ENCODE assay signal across 16 cellular contexts in the genomic region with DNA sequence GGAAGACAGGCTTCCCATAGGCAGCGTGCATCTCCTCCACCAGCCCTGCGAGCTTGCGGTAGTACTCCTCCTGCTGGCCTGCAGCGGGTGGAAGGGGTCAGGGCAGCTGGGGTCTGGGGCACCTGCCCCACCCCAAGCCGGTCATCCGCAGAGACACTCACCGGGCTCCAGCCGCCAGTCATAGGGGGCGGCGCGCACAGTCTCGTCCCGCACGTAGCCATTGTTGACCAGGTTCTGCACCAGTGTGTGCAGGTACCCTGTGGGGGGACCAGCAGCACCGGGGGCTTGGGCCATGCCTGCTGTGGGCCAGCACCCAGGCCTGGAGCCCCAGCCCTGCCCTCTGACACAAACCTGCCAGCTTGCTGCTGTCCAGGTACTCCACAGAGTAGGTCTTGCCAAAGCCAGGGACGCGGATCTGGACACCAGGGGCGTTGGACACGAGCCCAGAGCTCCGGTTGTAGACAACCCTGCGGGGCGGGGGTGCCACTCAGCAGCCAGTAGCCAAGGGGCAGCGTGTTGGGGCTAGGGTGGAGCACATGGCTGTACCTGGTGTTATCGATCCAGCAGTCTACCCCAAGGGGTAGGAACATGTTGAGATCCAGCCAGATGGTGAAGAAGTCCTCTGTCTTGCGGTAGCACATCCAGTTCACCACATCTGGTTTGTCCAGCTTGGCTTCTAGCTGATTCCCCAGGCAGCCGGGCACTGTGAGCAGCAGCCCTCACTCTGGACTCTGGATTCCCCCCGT. TPM values are rescaled to one million over a fixed set of nuclear protein-coding genes. Genes with fewer than 3 reads are reported as not detected.
DNase-seq lines count a peak whose midpoint lies in the region; FAIRE-seq and TF ChIP-seq lines count a peak whose summit lies in the region.
"Had no signal": no experiment of that assay in that cellular context is flagged by ENCODE, and none has a peak within 500 bp of the region (broad histone marks: within the 10 kb centered on the region; RNA-seq: fewer than 3 reads in every experiment).

No MANE protein-coding gene starts in this region.

- POLR2A ChIA-PET in SK-N-SH (lab: Yijun Ruan, JAX), result interaction anchor here (1.0 to 1.6 kb wide), 2 partner anchors 9 to 54 kb away, joined by 3 to 4 read pairs; no protein-coding TSS in a partner anchor

- intact Hi-C loops in sigmoid colon (cut with DNase I) (no loop called here), colonic mucosa (cut with DNase I) (no loop called here)

- no peak overlapping the region for H2AFZ ChIP-seq in SK-N-SH (ENCODE audit: low read depth)

- 76 to 91% methylated on average over 27 of the region's 27 CpGs for WGBS in sigmoid colon, 2 donors
- WGBS in SK-N-SH (ENCODE audit: low lambda C conversion rate), result 85% methylated on average over 6 of the region's 27 CpGs

- TF ChIP-seq EP300 in sigmoid colon (IDR thresholded peaks at IDR 0.05) (no peak), SK-N-SH (IDR thresholded peaks at IDR 0.05; ENCODE audit: borderline replicate concordance in 1 of 2, low read depth in 1 of 2, low read length in 1 of 2) (no peak)

- CTCF ChIA-PET in SK-N-SH (lab: Yijun Ruan, JAX), result interaction anchor here (0.5 to 28.1 kb wide), 21 partner anchors 8 to 1868 kb away, joined by 3 to 564 read pairs (median 5); a partner anchor contains a TSS

- TF ChIP-seq POLR2A in sigmoid colon (IDR thresholded peaks at IDR 0.05), result no peak

- H3K9me2 ChIP-seq in SK-N-SH, result no peaks in the 10 kb centered on the region

- peaks cover 22% of the 10 kb centered on the region for H3F3A ChIP-seq in SK-N-SH (replicated peaks; ENCODE audit: insufficient read depth)

- peaks cover 13% of the 10 kb centered on the region; the same call in 1 of the 2 replicates for H4K20me1 ChIP-seq in SK-N-SH (ENCODE audit: insufficient read depth)

- H3K4me2 ChIP-seq in SK-N-SH, result no peak overlapping the region

- FAIRE-seq in HTR-8/SVneo (lab: Jason Lieb, UNC), result peak; percentile 48
- FAIRE-seq in urothelium cell line (lab: Jason Lieb, UNC), result no peak
- FAIRE-seq: RCC 7860 had no signal

- peak overlapping the region; percentile 6 to 89 for H3K27ac ChIP-seq in coronary artery
- peak overlapping the region; percentile 70 to 85 (median 84) for H3K27ac ChIP-seq in sigmoid colon
- H3K27ac ChIP-seq in SK-N-SH (ENCODE audit: low read depth in 2 of 2, low read length in 1 of 2), result peak overlapping the region in 1 of 2 experiments; percentile 20; a peak in 1 of 4 replicates
- H3K27ac ChIP-seq in colonic mucosa, result no peak overlapping the region

- TF ChIP-seq RAD21 in SK-N-SH (IDR thresholded peaks at IDR 0.05; ENCODE audit: low read length), result no peak

- peaks cover 0 to 46% (median 38%) of the 10 kb centered on the region in 4 donors for H3K4me1 ChIP-seq in sigmoid colon
- peaks cover 0 to 22% of the 10 kb centered on the region in 2 experiments; a peak in 1 of 4 replicates for H3K4me1 ChIP-seq in SK-N-SH (ENCODE audit: control insufficient read depth in 1 of 2, insufficient read depth in 2 of 2, low read depth in 1 of 2, low read length in 1 of 2)
- H3K4me1 ChIP-seq in colonic mucosa, result no peaks in the 10 kb centered on the region

- no peak for TF ChIP-seq CTCF in coronary artery (IDR thresholded peaks at IDR 0.05)
- no peak for TF ChIP-seq CTCF in sigmoid colon (IDR thresholded peaks at IDR 0.05)
- TF ChIP-seq CTCF in SK-N-SH (IDR thresholded peaks at IDR 0.05), result no peak
- no peak for TF ChIP-seq CTCF in colonic mucosa (IDR thresholded peaks at IDR 0.05)

- H3K4me3 ChIP-seq in coronary artery, result no peak overlapping the region
- no peak overlapping the region for H3K4me3 ChIP-seq in sigmoid colon
- peak overlapping the region in 1 of 2 experiments; percentile 16; a peak in 1 of 4 replicates for H3K4me3 ChIP-seq in SK-N-SH (ENCODE audit: low read depth in 2 of 2, low read length in 1 of 2)
- no peak overlapping the region for H3K4me3 ChIP-seq in colonic mucosa

- no peaks in the 10 kb centered on the region for H3K9me3 ChIP-seq in sigmoid colon
- no peaks in the 10 kb centered on the region for H3K9me3 ChIP-seq in SK-N-SH
- H3K9me3 ChIP-seq in colonic mucosa, result no peaks in the 10 kb centered on the region

- peaks cover 16% of the 10 kb centered on the region; the same call in 1 of the 2 replicates for H3K79me2 ChIP-seq in SK-N-SH (ENCODE audit: insufficient read depth)

- H3K9ac ChIP-seq in SK-N-SH (no peak overlapping the region), colonic mucosa (ENCODE audit: low read depth in 2 of 2, low read length in 2 of 2) (no peak overlapping the region)

- no peak for DNase-seq in HTR-8/SVneo (ENCODE audit: insufficient read length, low spot score)
- DNase-seq in coronary artery (ENCODE audit: low spot score), result no peak
- no peak for DNase-seq in sigmoid colon
- DNase-seq in SK-N-SH, result no peak
- DNase-seq in colonic mucosa, result no peak
- DNase-seq in urothelium cell line (ENCODE audit: low spot score), result no peak
- DNase-seq: activated naive CD4-positive, alpha-beta T cell; midbrain; NCI-H446; stimulated activated naive CD4-positive, alpha-beta T cell treated with Interleukin-2 at 50 U/mL for 16 hours had no signal

- H3K36me3 ChIP-seq in sigmoid colon (peaks cover 26 to 66% (median 39%) of the 10 kb centered on the region in 4 donors), SK-N-SH (replicated peaks in 1 of 2; ENCODE audit: control insufficient read depth in 1 of 2, insufficient read depth in 2 of 2, low read length in 1 of 2) (peaks cover 12 to 54% of the 10 kb centered on the region in 2 experiments), colonic mucosa (peaks cover 4% of the 10 kb centered on the region)

- H3K27me3 ChIP-seq in sigmoid colon (no peaks in the 10 kb centered on the region), SK-N-SH (ENCODE audit: insufficient read depth) (no peaks in the 10 kb centered on the region), colonic mucosa (no peaks in the 10 kb centered on the region)

TF ChIP-seq in SK-N-SH, 30 proteins besides CTCF, POLR2A, EP300 and RAD21 (continues in another document):
- TF ChIP-seq, protein P1, sequence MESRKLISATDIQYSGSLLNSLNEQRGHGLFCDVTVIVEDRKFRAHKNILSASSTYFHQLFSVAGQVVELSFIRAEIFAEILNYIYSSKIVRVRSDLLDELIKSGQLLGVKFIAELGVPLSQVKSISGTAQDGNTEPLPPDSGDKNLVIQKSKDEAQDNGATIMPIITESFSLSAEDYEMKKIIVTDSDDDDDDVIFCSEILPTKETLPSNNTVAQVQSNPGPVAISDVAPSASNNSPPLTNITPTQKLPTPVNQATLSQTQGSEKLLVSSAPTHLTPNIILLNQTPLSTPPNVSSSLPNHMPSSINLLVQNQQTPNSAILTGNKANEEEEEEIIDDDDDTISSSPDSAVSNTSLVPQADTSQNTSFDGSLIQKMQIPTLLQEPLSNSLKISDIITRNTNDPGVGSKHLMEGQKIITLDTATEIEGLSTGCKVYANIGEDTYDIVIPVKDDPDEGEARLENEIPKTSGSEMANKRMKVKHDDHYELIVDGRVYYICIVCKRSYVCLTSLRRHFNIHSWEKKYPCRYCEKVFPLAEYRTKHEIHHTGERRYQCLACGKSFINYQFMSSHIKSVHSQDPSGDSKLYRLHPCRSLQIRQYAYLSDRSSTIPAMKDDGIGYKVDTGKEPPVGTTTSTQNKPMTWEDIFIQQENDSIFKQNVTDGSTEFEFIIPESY (IDR thresholded peaks at IDR 0.05; ENCODE audit: borderline replicate concordance, low read depth), result no peak
- TF ChIP-seq CHD2 (IDR thresholded peaks at IDR 0.05; ENCODE audit: low read length, partially characterized antibody), result no peak

RNA-seq across cellular contexts. Expression of a gene that starts 1.2 kb away (rescaled TPM):
- total RNA-seq in sigmoid colon (10 to 100 TPM; 10.4 to 31.0 (median 15.2) TPM), colonic mucosa (1 to 10 TPM; 3.4 to 3.6 TPM)
- polyA plus RNA-seq in sigmoid colon (1 to 10 TPM in 2 of 3 donors, under 1 TPM in 1; 0.60 to 5.5 (median 1.6) TPM), SK-N-SH (2012; rRNA removed) (11.1 and 14.4 TPM in 2 replicates)
- 1.7 and 3.1 TPM in 2 replicates for polyA plus RNA-seq in SK-N-SH (2012; cell fraction: cytosol; rRNA removed)
- polyA plus RNA-seq in SK-N-SH (2012; cell fraction: nucleus; rRNA removed), result 94.0 and 97.7 TPM in 2 replicates

RNA-seq across cellular contexts. Expression of a gene that starts 6.0 kb away (rescaled TPM):
- 10 to 100 TPM; 37.1 to 61.0 (median 42.5) TPM for total RNA-seq in sigmoid colon
- 100 to 1,000 TPM; 170 to 200 (median 183) TPM for polyA plus RNA-seq in sigmoid colon
- polyA plus RNA-seq in SK-N-SH (2012; rRNA removed), result 52.7 and 57.8 TPM in 2 replicates
- 28.1 and 38.0 TPM in 2 replicates for polyA plus RNA-seq in SK-N-SH (2012; cell fraction: cytosol; rRNA removed)
- 24.1 and 38.0 TPM in 2 replicates for polyA plus RNA-seq in SK-N-SH (2012; cell fraction: nucleus; rRNA removed)
- 100 to 1,000 TPM; 120 to 124 TPM for total RNA-seq in colonic mucosa

RNA-seq across cellular contexts. Expression of a gene that starts 11.0 kb away (rescaled TPM):
- total RNA-seq in sigmoid colon (1 to 10 TPM in 1 of 4 donors, under 1 TPM in 2, not detected in 1; 0.71 to 1.7 (median 0.82) TPM), colonic mucosa (1 to 10 TPM in 1 of 2 donors, under 1 TPM in 1; 0.64 to 2.2 TPM)
- polyA plus RNA-seq in sigmoid colon (1 to 10 TPM in 1 of 3 donors, not detected in 2; 2.1 TPM), SK-N-SH (2012; rRNA removed) (1.3 and 1.9 TPM in 2 replicates)
- polyA plus RNA-seq in SK-N-SH (2012; cell fraction: cytosol; rRNA removed), result 0.40 and 0.64 TPM in 2 replicates
- 7.1 and 10.0 TPM in 2 replicates for polyA plus RNA-seq in SK-N-SH (2012; cell fraction: nucleus; rRNA removed)

RNA-seq across cellular contexts. Expression of a gene that starts 25.8 kb away (rescaled TPM):
- total RNA-seq in sigmoid colon (10 to 100 TPM; 27.6 to 77.0 (median 45.6) TPM), colonic mucosa (10 to 100 TPM in 1 of 2 donors, 1 to 10 TPM in 1; 8.7 to 17.0 TPM)
- polyA plus RNA-seq in sigmoid colon (10 to 100 TPM in 1 of 3 donors, 1 to 10 TPM in 2; 3.0 to 13.3 (median 3.2) TPM), SK-N-SH (2012; rRNA removed) (54.3 and 75.8 TPM in 2 replicates)
- polyA plus RNA-seq in SK-N-SH (2012; cell fraction: cytosol; rRNA removed), result 15.0 and 24.0 TPM in 2 replicates
- polyA plus RNA-seq in SK-N-SH (2012; cell fraction: nucleus; rRNA removed), result 234 and 253 TPM in 2 replicates

RNA-seq across cellular contexts. Expression of a gene that starts 37.6 kb away (rescaled TPM):
- total RNA-seq in sigmoid colon, result under 1 TPM in 1 of 4 donors, not detected in 3; 0.27 TPM
- polyA plus RNA-seq in sigmoid colon, result under 1 TPM in 2 of 3 donors, not detected in 1; 0.09 to 0.46 TPM
- not detected in 2 replicates for polyA plus RNA-seq in SK-N-SH (2012; rRNA removed)
- polyA plus RNA-seq in SK-N-SH (2012; cell fraction: cytosol; rRNA removed), result not detected in 2 replicates
- polyA plus RNA-seq in SK-N-SH (2012; cell fraction: nucleus; rRNA removed), result not detected in 2 replicates
- total RNA-seq in colonic mucosa, result not detected
- total RNA-seq: activated CD4-positive, alpha-beta memory T cell treated with anti-CD3 and anti-CD28 coated beads for 36 hours; cerebellum; HT1080; progenitor cell of endocrine pancreas had no signal
- polyA plus RNA-seq: BJ had no signal
